8 cellular contexts compared by ENCODE assay signal in the genomic region with DNA sequence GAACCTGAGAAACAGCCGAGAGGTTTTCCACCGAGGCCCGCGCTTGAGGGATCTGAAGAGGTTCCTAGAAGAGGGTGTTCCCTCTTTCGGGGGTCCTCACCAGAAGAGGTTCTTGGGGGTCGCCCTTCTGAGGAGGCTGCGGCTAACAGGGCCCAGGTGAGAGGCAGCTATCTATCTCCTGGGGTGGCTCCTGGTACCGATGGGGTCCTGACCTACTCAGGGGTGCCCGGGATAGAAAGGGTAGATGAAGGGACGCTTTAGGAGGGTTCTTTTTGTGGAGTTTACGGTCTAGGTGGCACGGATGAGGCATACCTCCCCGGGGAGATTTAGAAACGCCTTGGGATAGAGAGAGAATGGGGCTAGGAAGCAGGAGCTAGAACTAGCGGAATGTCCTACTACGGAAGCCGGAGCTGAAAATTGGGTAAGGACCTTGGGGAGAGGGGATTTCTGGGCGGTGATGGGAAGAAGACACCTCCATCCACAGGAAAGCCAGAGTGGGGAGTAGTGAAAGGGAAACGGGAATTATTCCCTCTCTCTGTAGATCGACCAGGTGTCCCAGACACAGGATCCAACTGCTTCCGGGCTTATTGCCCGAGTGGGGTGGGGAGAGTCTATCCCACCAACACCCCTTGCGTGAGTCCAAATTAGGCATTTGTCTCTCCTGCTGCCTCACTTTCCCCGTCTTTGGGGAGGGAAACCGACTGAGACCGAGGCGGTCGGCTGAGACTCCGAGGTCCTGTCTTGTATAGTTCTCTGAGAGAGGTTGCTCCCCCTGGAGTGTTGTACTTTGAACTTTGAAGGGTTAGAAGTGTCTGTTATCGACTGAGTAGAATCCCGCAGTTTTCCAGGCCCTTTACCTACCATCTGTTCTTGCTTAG. TPM values are rescaled to one million over a fixed set of nuclear protein-coding genes. Genes with fewer than 3 reads are reported as not detected.
DNase-seq lines count a peak whose midpoint lies in the region; ATAC-seq, FAIRE-seq and TF ChIP-seq lines count a peak whose summit lies in the region.

No MANE protein-coding gene starts in this region.

- CTCF ChIA-PET in HCT116 (lab: Charles Lee), result interaction anchor here (1.1 to 1.4 kb wide), 2 partner anchors 11 to 95 kb away, joined by 3 read pairs; a partner anchor contains a TSS
- CTCF ChIA-PET in K562 (lab: Yijun Ruan, JAX; ENCODE audit: low intra/inter-chr PET ratio), result no interaction called here

- peak overlapping the region; percentile 66 for H3K27ac ChIP-seq in HCT116 (ENCODE audit: low read depth, low read length)
- peak overlapping the region; percentile 80 for H3K27ac ChIP-seq in K562 (ENCODE audit: extremely low read depth, low read depth, low read length)
- peak overlapping the region; percentile 87 for H3K27ac ChIP-seq in smooth muscle cell (ENCODE audit: low read depth)

- TF ChIP-seq EP300 in K562 (IDR thresholded peaks at IDR 0.05; ENCODE audit: low read length), result no peak

- H3K4me3 ChIP-seq in HCT116 (replicated peaks in 1 of 2; ENCODE audit: low read depth in 1 of 2, low read length in 2 of 2), result peak overlapping the region; percentile 96
- H3K4me3 ChIP-seq in K562, result peak overlapping the region; percentile 94
- H3K4me3 ChIP-seq in smooth muscle cell, result peak overlapping the region; percentile 78

- H3K4me2 ChIP-seq in HCT116 (ENCODE audit: low read length) (peak overlapping the region; percentile 88), K562 (ENCODE audit: insufficient read depth, low read length) (peak overlapping the region; percentile 97), smooth muscle cell (peak overlapping the region; percentile 96)

- peaks cover 14% of the 10 kb centered on the region for H3F3A ChIP-seq in smooth muscle cell (ENCODE audit: low read depth)

- POLR2A ChIA-PET in HCT116 (lab: Charles Lee), result no interaction called here
- POLR2A ChIA-PET in K562 (lab: Yijun Ruan, JAX), result interaction anchor here (0.7 to 1.2 kb wide), 8 partner anchors 8 to 203 kb away, joined by 3 to 4 read pairs (median 3); a partner anchor contains a TSS

- peak; percentile 39 for DNase-seq in EL
- DNase-seq in HCT116 (ENCODE audit: low read depth, low spot score), result no peak
- DNase-seq in RKO (ENCODE audit: low spot score), result peak; percentile 58
- DNase-seq in K562 (ENCODE audit: extremely low read depth in 1 of 4, low spot score in 3 of 4), result peak; percentile 24 to 64 (median 36)
- peak; percentile 23 for DNase-seq in iPS-NIHi11 (ENCODE audit: low spot score)
- DNase-seq in smooth muscle cell (lab: John Stamatoyannopoulos, UW; ENCODE audit: unreplicated experiment), result no peak
- DNase-seq in SIG-M5 (lab: John Stamatoyannopoulos, UW), result no peak

- peak; percentile 71 for FAIRE-seq in K562 (lab: Jason Lieb, UNC)

- no peaks in the 10 kb centered on the region for H4K20me1 ChIP-seq in HCT116 (ENCODE audit: insufficient read depth)
- no peaks in the 10 kb centered on the region for H4K20me1 ChIP-seq in K562 (replicated peaks; ENCODE audit: control insufficient read depth, insufficient read depth, low read length)
- peaks cover 29% of the 10 kb centered on the region for H4K20me1 ChIP-seq in smooth muscle cell (ENCODE audit: low read depth)

- TF ChIP-seq POLR2A in HCT116 (IDR thresholded peaks at IDR 0.05; ENCODE audit: borderline replicate concordance, extremely low read depth, insufficient read depth, insufficient read length) (no peak), K562 (conservative IDR thresholded peaks at IDR 0.05) (no peak)

- RAD21 ChIA-PET in HCT116 (lab: Charles Lee; ENCODE audit: low non-redundant PET in 1 of 2, low total read pairs in 2 of 2, uncharacterized antibody in 2 of 2, unreplicated experiment in 2 of 2), result no interaction called here

- in situ Hi-C loops in K562 (cut with MboI), result no loop called here

- H3K9me3 ChIP-seq in HCT116 (ENCODE audit: control insufficient read depth in 1 of 2, insufficient read depth in 1 of 2, low read depth in 1 of 2, low read length in 2 of 2) (no peaks in the 10 kb centered on the region), K562 (replicated peaks; ENCODE audit: control insufficient read depth, insufficient read depth, low read depth, low read length) (no peaks in the 10 kb centered on the region), smooth muscle cell (replicated peaks; ENCODE audit: low read depth) (no peaks in the 10 kb centered on the region)

- H3K9me1 ChIP-seq in K562 (ENCODE audit: control insufficient read depth, insufficient read depth, low read length), result no peaks in the 10 kb centered on the region

- H3K4me1 ChIP-seq in HCT116 (ENCODE audit: control insufficient read depth in 1 of 2, insufficient read depth in 2 of 2, low read length in 2 of 2) (peaks cover 18 to 21% of the 10 kb centered on the region in 2 experiments), K562 (replicated peaks in 1 of 2; ENCODE audit: control insufficient read depth in 2 of 2, insufficient read depth in 2 of 2, low read length in 2 of 2) (peaks cover 6 to 9% of the 10 kb centered on the region in 2 experiments), smooth muscle cell (ENCODE audit: low read depth) (peaks cover 40% of the 10 kb centered on the region)

- H3K9ac ChIP-seq in HCT116 (ENCODE audit: low read length) (peak overlapping the region; percentile 87), K562 (ENCODE audit: insufficient read depth in 1 of 2, low read depth in 2 of 2, low read length in 2 of 2) (peak overlapping the region; percentile 88 to 90), smooth muscle cell (ENCODE audit: low read depth) (peak overlapping the region; percentile 93)

- H3K36me3 ChIP-seq in HCT116 (ENCODE audit: control insufficient read depth in 1 of 2, insufficient read depth in 2 of 2, low read length in 2 of 2) (no peaks in the 10 kb centered on the region), K562 (ENCODE audit: control insufficient read depth, insufficient read depth, low read length) (peaks cover 7% of the 10 kb centered on the region; the same call in 1 of the 3 replicates), smooth muscle cell (ENCODE audit: low read depth) (no peaks in the 10 kb centered on the region)

- no peak for TF ChIP-seq CTCF in HCT116 (IDR thresholded peaks at IDR 0.05 in 2 of 3, conservative IDR thresholded peaks at IDR 0.05 in 1 of 3; ENCODE audit: borderline replicate concordance in 1 of 3, insufficient read depth in 1 of 3, low read depth in 2 of 3, low read length in 2 of 3)
- TF ChIP-seq CTCF in K562 (IDR thresholded peaks at IDR 0.05 in 2 of 3, conservative IDR thresholded peaks at IDR 0.05 in 1 of 3; ENCODE audit: insufficient read depth in 2 of 3, low read depth in 1 of 3, low read length in 3 of 3), result 0 out of 6 replicates have a peak, but pooled peaks of 1 of the 3 experiments have one; percentile 9
- no peak for TF ChIP-seq CTCF in smooth muscle cell (IDR thresholded peaks at IDR 0.05; ENCODE audit: borderline replicate concordance, insufficient read depth, poor library complexity, severe bottlenecking)

- TF ChIP-seq RAD21 in HCT116 (IDR thresholded peaks at IDR 0.05; ENCODE audit: low read depth), result no peak
- no peak; a peak in 1 of 4 replicates for TF ChIP-seq RAD21 in K562 (CRISPR knock-in tag; conservative IDR thresholded peaks at IDR 0.05 in 1 of 2, IDR thresholded peaks at IDR 0.05 in 1 of 2)

- intact Hi-C loops in HCT116 (cut with micrococcal nuclease), result loop anchor here (10.0 kb wide), 1 partner anchor 108 kb away; no protein-coding TSS in a partner anchor
- intact Hi-C loops in K562 (cut with micrococcal nuclease), result loop anchor here (2.0 kb wide), 1 partner anchor 112 kb away; no protein-coding TSS in a partner anchor

- no peak overlapping the region for H2AFZ ChIP-seq in HCT116 (ENCODE audit: low read depth, low read length, poor library complexity, severe bottlenecking)
- H2AFZ ChIP-seq in K562 (ENCODE audit: low read depth, low read length), result peak overlapping the region; percentile 91
- H2AFZ ChIP-seq in smooth muscle cell (ENCODE audit: low read depth), result peak overlapping the region; percentile 53

- WGBS in K562 (ENCODE audit: insufficient coverage, low coverage, missing lambda C conversion rate), result 1% methylated on average over 30 of the region's 31 CpGs
- WGBS in smooth muscle cell (ENCODE audit: low lambda C conversion rate), result under 1% methylated on average over 31 of the region's 31 CpGs

- no peaks in the 10 kb centered on the region for H3K9me2 ChIP-seq in HCT116 (ENCODE audit: insufficient read depth)

- BruUV-seq in HCT116 (replicated peaks; lab: Mats Ljungman, UMichigan), result TSS peak; percentile 48
- TSS peak; percentile 56 for BruUV-seq in K562 (replicated peaks; lab: Mats Ljungman, UMichigan)

- H3K79me2 ChIP-seq in HCT116 (ENCODE audit: insufficient read depth, low read length) (peaks cover 84% of the 10 kb centered on the region), K562 (ENCODE audit: control insufficient read depth, insufficient read depth, low read length) (peaks cover 94% of the 10 kb centered on the region), smooth muscle cell (ENCODE audit: low read depth) (peaks cover 88% of the 10 kb centered on the region)

- H3K27me3 ChIP-seq in HCT116 (ENCODE audit: insufficient read depth, low read length) (no peaks in the 10 kb centered on the region), K562 (ENCODE audit: control insufficient read depth in 2 of 2, insufficient read depth in 2 of 2, low read length in 2 of 2) (no peaks in the 10 kb centered on the region), smooth muscle cell (ENCODE audit: low read depth) (no peaks in the 10 kb centered on the region)

- ATAC-seq in HCT116 (peak; percentile 1; the same call in 1 of the 2 replicates), K562 (peak; percentile 52), HG03039 (IDR thresholded peaks at IDR 0.05; ENCODE audit: unreplicated experiment) (no peak)

RNA-seq across cellular contexts. Expression of a gene that starts 0.7 kb away (rescaled TPM):
- total RNA-seq in HCT116 (2021; ENCODE audit: unreplicated experiment), result 24.9 TPM
- polyA plus RNA-seq in HCT116 (2012), result 15.5 and 16.0 TPM in 2 replicates
- total RNA-seq in K562 (2011; cell fraction: chromatin; rRNA removed; ENCODE audit: low replicate concordance), result 60.1 and 86.3 TPM in 2 replicates
- 29.9 and 41.0 TPM in 2 replicates for total RNA-seq in K562 (2011; cell fraction: nucleolus; rRNA removed)
- total RNA-seq in K562 (2011; cell fraction: nucleoplasm; rRNA removed), result 44.0 and 48.0 TPM in 2 replicates
- 14.5 and 20.0 TPM in 2 replicates for total RNA-seq in K562 (2014; rRNA removed)
- 25.5 and 26.3 TPM in 2 replicates for total RNA-seq in K562 (2014; rRNA removed; fragmentation: Illumina TruSeq; extraction: Trizol)
- total RNA-seq in K562 (2015; rRNA removed; fragmentation: Illumina TruSeq; extraction: Trizol), result 25.2 and 27.8 TPM in 2 replicates
- 20.8 and 22.7 TPM in 2 replicates for total RNA-seq in K562 (2021)
- 25.4 and 28.0 TPM in 2 replicates for polyA plus RNA-seq in K562 (2011; rRNA removed)
- polyA plus RNA-seq in K562 (2011; cell fraction: cytosol; rRNA removed), result 10.7 and 15.7 TPM in 2 replicates
- polyA plus RNA-seq in K562 (2011; cell fraction: nucleus; rRNA removed), result 21.4 and 28.5 TPM in 2 replicates
- polyA plus RNA-seq in K562 (2012), result 11.1 and 11.4 TPM in 2 replicates
- 17.6 and 23.1 TPM in 2 replicates for polyA plus RNA-seq in K562 (2014; fragmentation: Illumina TruSeq; extraction: Trizol)
- polyA plus RNA-seq in K562 (2014; fragmentation: Nextera tagmentation; extraction: Ambion mirVana), result 10 to 100 TPM; 10.2 to 13.4 TPM
- polyA plus RNA-seq in K562 (2014; rRNA removed), result 15.0 and 17.5 TPM in 2 replicates
- 61.4 and 62.4 TPM in 2 replicates for polyA minus RNA-seq in K562 (2011; rRNA and poly(A)+ RNA removed)
- polyA minus RNA-seq in K562 (2011; cell fraction: cytosol; rRNA and poly(A)+ RNA removed), result 31.9 and 34.4 TPM in 2 replicates
- polyA minus RNA-seq in K562 (2011; cell fraction: nucleus; rRNA and poly(A)+ RNA removed), result 26.1 and 51.2 TPM in 2 replicates
- total RNA-seq in smooth muscle cell, result 57.1 and 58.0 TPM in 2 replicates
- polyA plus RNA-seq in smooth muscle cell, result 42.0 and 43.5 TPM in 2 replicates

RNA-seq across cellular contexts. Expression of a gene that starts 1.0 kb away (rescaled TPM):
- total RNA-seq in HCT116 (2021; ENCODE audit: unreplicated experiment), result 88.5 TPM
- polyA plus RNA-seq in HCT116 (2012), result 53.2 and 68.2 TPM in 2 replicates
- 53.9 and 134 TPM in 2 replicates for total RNA-seq in K562 (2011; cell fraction: chromatin; rRNA removed; ENCODE audit: low replicate concordance)
- 46.7 and 60.7 TPM in 2 replicates for total RNA-seq in K562 (2011; cell fraction: nucleolus; rRNA removed)
- 71.6 and 104 TPM in 2 replicates for total RNA-seq in K562 (2011; cell fraction: nucleoplasm; rRNA removed)
- total RNA-seq in K562 (2014; rRNA removed), result 76.9 and 85.5 TPM in 2 replicates
- 143 and 167 TPM in 2 replicates for total RNA-seq in K562 (2014; rRNA removed; fragmentation: Illumina TruSeq; extraction: Trizol)
- total RNA-seq in K562 (2015; rRNA removed; fragmentation: Illumina TruSeq; extraction: Trizol), result 147 and 158 TPM in 2 replicates
- 104 and 106 TPM in 2 replicates for total RNA-seq in K562 (2021)
- polyA plus RNA-seq in K562 (2011; rRNA removed), result 115 and 144 TPM in 2 replicates
- 132 and 144 TPM in 2 replicates for polyA plus RNA-seq in K562 (2011; cell fraction: cytosol; rRNA removed)
- polyA plus RNA-seq in K562 (2011; cell fraction: nucleus; rRNA removed), result 251 and 259 TPM in 2 replicates
- polyA plus RNA-seq in K562 (2012), result 88.6 and 121 TPM in 2 replicates
- polyA plus RNA-seq in K562 (2014; fragmentation: Illumina TruSeq; extraction: Trizol), result 155 and 187 TPM in 2 replicates
- polyA plus RNA-seq in K562 (2014; fragmentation: Nextera tagmentation; extraction: Ambion mirVana), result 100 to 1,000 TPM in 1 of 2 experiments, 10 to 100 TPM in 1; 63.8 to 142 TPM
- 146 and 152 TPM in 2 replicates for polyA plus RNA-seq in K562 (2014; rRNA removed)
- polyA minus RNA-seq in K562 (2011; rRNA and poly(A)+ RNA removed), result 78.0 and 80.4 TPM in 2 replicates
- 45.1 and 48.8 TPM in 2 replicates for polyA minus RNA-seq in K562 (2011; cell fraction: cytosol; rRNA and poly(A)+ RNA removed)
- polyA minus RNA-seq in K562 (2011; cell fraction: nucleus; rRNA and poly(A)+ RNA removed), result 40.8 and 66.0 TPM in 2 replicates
- total RNA-seq in smooth muscle cell, result 68.7 and 104 TPM in 2 replicates
- polyA plus RNA-seq in smooth muscle cell, result 58.1 and 82.1 TPM in 2 replicates

RNA-seq across cellular contexts. Expression of a gene that starts 58.2 kb away (rescaled TPM):
- total RNA-seq in HCT116 (2021; ENCODE audit: unreplicated experiment) (28.8 TPM), K562 (2014; rRNA removed) (24.5 and 28.0 TPM in 2 replicates), K562 (2014; rRNA removed; fragmentation: Illumina TruSeq; extraction: Trizol) (33.9 and 34.6 TPM in 2 replicates), K562 (2015; rRNA removed; fragmentation: Illumina TruSeq; extraction: Trizol) (33.2 and 36.7 TPM in 2 replicates), K562 (2021) (27.2 and 30.8 TPM in 2 replicates), smooth muscle cell (78.1 and 85.6 TPM in 2 replicates)
- 17.8 and 19.7 TPM in 2 replicates for polyA plus RNA-seq in HCT116 (2012)
- 7.3 and 7.4 TPM in 2 replicates for total RNA-seq in K562 (2011; cell fraction: chromatin; rRNA removed; ENCODE audit: low replicate concordance)
- total RNA-seq in K562 (2011; cell fraction: nucleolus; rRNA removed), result 6.1 and 6.7 TPM in 2 replicates
- total RNA-seq in K562 (2011; cell fraction: nucleoplasm; rRNA removed), result 9.8 and 13.2 TPM in 2 replicates
- polyA plus RNA-seq in K562 (2011; rRNA removed) (41.8 and 49.8 TPM in 2 replicates), K562 (2014; fragmentation: Illumina TruSeq; extraction: Trizol) (33.1 and 38.3 TPM in 2 replicates), K562 (2014; fragmentation: Nextera tagmentation; extraction: Ambion mirVana) (10 to 100 TPM; 16.7 to 17.1 TPM), K562 (2014; rRNA removed) (20.3 and 23.1 TPM in 2 replicates), smooth muscle cell (68.9 and 88.0 TPM in 2 replicates)
- 32.7 and 45.1 TPM in 2 replicates for polyA plus RNA-seq in K562 (2011; cell fraction: cytosol; rRNA removed)
- 13.7 and 20.4 TPM in 2 replicates for polyA plus RNA-seq in K562 (2011; cell fraction: nucleus; rRNA removed)
- 29.7 and 37.4 TPM in 2 replicates for polyA plus RNA-seq in K562 (2012)
- 37.9 and 40.7 TPM in 2 replicates for polyA minus RNA-seq in K562 (2011; rRNA and poly(A)+ RNA removed)
- polyA minus RNA-seq in K562 (2011; cell fraction: cytosol; rRNA and poly(A)+ RNA removed), result 19.5 and 24.3 TPM in 2 replicates
- 3.8 and 7.4 TPM in 2 replicates for polyA minus RNA-seq in K562 (2011; cell fraction: nucleus; rRNA and poly(A)+ RNA removed)

Comparison
In these comparisons a context has a peak if more than half of its experiments do, and no peak if none do; other contexts are left out.
1. DNase-seq: peak in EL (single experiment), RKO (single experiment), K562 (4 of 4) and iPS-NIHi11 (single experiment); none in HCT116 (single experiment), smooth muscle cell (single experiment) and SIG-M5 (single experiment).
2. Peak in every context shown above with its lines, with median percentiles within 50 percentile points of each other: H3K27ac ChIP-seq, H3K4me2 ChIP-seq, H3K4me3 ChIP-seq and H3K9ac ChIP-seq.